ENCODE assay signal across 25 cellular contexts in genomic region chr5:175711031-175711430, GRCh38. TPM values are rescaled to one million over a fixed set of nuclear protein-coding genes. Genes with fewer than 3 reads are reported as not detected.
"Had no signal": no experiment of that assay in that cellular context is flagged by ENCODE, and none has a peak within 500 bp of the region (broad histone marks: within the 10 kb centered on the region; RNA-seq: fewer than 3 reads in every experiment).

No MANE protein-coding gene starts in this region.

- ATAC-seq: body of pancreas; esophagus mucosa; lower lobe of right lung; natural killer cell treated with Interleukin-12 subunit alpha and Interleukin-12 subunit beta and Interleukin-15 and Interleukin-18, amount 100 ng/mL, for 72 hours; pancreas; psoas muscle; right cardiac atrium had no signal

- H3K36me3 ChIP-seq: lower lobe of right lung, pancreas, thoracic aorta, uterus had no signal

- H3K4me3 ChIP-seq: body of pancreas, coronary artery, heart left ventricle, lower lobe of right lung, pancreas, psoas muscle, uterus had no signal

- H3K36me3 Mint-ChIP-seq: immature natural killer cell; natural killer cell treated with Interleukin-12 subunit alpha and Interleukin-12 subunit beta and Interleukin-15 and Interleukin-18, amount 100 ng/mL, for 72 hours had no signal

- H3K4me3 Mint-ChIP-seq: activated CD4-positive, alpha-beta memory T cell treated with anti-CD3 and anti-CD28 coated beads, Interleukin-2, amount 10 ng/mL, durations not matched to agents 7 days and 5 days; activated CD4-positive, alpha-beta T cell treated with anti-CD3 and anti-CD28 coated beads, Interleukin-2, amount 10 ng/mL, durations not matched to agents 7 days and 5 days; activated T-cell treated with anti-CD3 and anti-CD28 coated beads, Interleukin-2, amount 50 U/mL, for 24 hours; immature natural killer cell; natural killer cell treated with Interleukin-12 subunit alpha and Interleukin-12 subunit beta and Interleukin-15 and Interleukin-18, amount 100 ng/mL, for 72 hours had no signal

- DNase-seq: activated CD4-positive, alpha-beta memory T cell treated with anti-CD3 and anti-CD28 coated beads, Interleukin-2, amount 10 ng/mL, durations not matched to agents 7 days and 5 days; activated CD4-positive, alpha-beta T cell treated with anti-CD3 and anti-CD28 coated beads for 1 hour; activated CD4-positive, alpha-beta T cell treated with anti-CD3 and anti-CD28 coated beads, Interleukin-2, amount 10 ng/mL, durations not matched to agents 7 days and 5 days; activated CD8-positive, alpha-beta memory T cell treated with anti-CD3 and anti-CD28 coated beads, Interleukin-2, amount 50 U/mL, for 48 hours; activated gamma-delta T cell; activated naive CD4-positive, alpha-beta T cell treated with anti-CD3 and anti-CD28 coated beads, Interleukin-2, amount 50 U/mL, for 16 hours; body of pancreas; foreskin fibroblast; heart left ventricle; immature natural killer cell; lower lobe of right lung; mesenchymal stem cell; stimulated activated CD4-positive, alpha-beta T cell treated with anti-CD3 and anti-CD28 coated beads, Interleukin-2, amount 100 ng/mL, for 48 hours; stimulated activated naive CD4-positive, alpha-beta T cell treated with Interleukin-2 at 50 U/mL for 16 hours; trophoblast cell; uterus had no signal

- H3K4me1 Mint-ChIP-seq: activated CD4-positive, alpha-beta T cell treated with anti-CD3 and anti-CD28 coated beads, Interleukin-2, amount 10 ng/mL, durations not matched to agents 7 days and 5 days; immature natural killer cell had no signal

- H3K9me3 Mint-ChIP-seq: activated CD4-positive, alpha-beta T cell treated with anti-CD3 and anti-CD28 coated beads, Interleukin-2, amount 10 ng/mL, durations not matched to agents 7 days and 5 days; immature natural killer cell; natural killer cell treated with Interleukin-12 subunit alpha and Interleukin-12 subunit beta and Interleukin-15 and Interleukin-18, amount 100 ng/mL, for 72 hours had no signal

- H3K27me3 ChIP-seq: body of pancreas, heart left ventricle, pancreas, uterus had no signal

- H3K27ac ChIP-seq: body of pancreas, lower lobe of right lung, pancreas, psoas muscle, uterus had no signal

- H3K9me3 ChIP-seq: lower lobe of right lung, pancreas, psoas muscle, thoracic aorta, uterus had no signal

- H3K27ac Mint-ChIP-seq: activated CD4-positive, alpha-beta memory T cell treated with anti-CD3 and anti-CD28 coated beads, Interleukin-2, amount 10 ng/mL, durations not matched to agents 7 days and 5 days; activated CD4-positive, alpha-beta T cell treated with anti-CD3 and anti-CD28 coated beads, Interleukin-2, amount 10 ng/mL, durations not matched to agents 7 days and 5 days; activated T-cell treated with anti-CD3 and anti-CD28 coated beads, Interleukin-2, amount 50 U/mL, for 24 hours; immature natural killer cell; natural killer cell treated with Interleukin-12 subunit alpha and Interleukin-12 subunit beta and Interleukin-15 and Interleukin-18, amount 100 ng/mL, for 72 hours had no signal

- H3K27me3 Mint-ChIP-seq: activated CD4-positive, alpha-beta memory T cell treated with anti-CD3 and anti-CD28 coated beads, Interleukin-2, amount 10 ng/mL, durations not matched to agents 7 days and 5 days; activated CD4-positive, alpha-beta T cell treated with anti-CD3 and anti-CD28 coated beads, Interleukin-2, amount 10 ng/mL, durations not matched to agents 7 days and 5 days; activated T-cell treated with anti-CD3 and anti-CD28 coated beads, Interleukin-2, amount 50 U/mL, for 24 hours had no signal

- H3K4me1 ChIP-seq: lower lobe of right lung, psoas muscle, uterus had no signal

RNA-seq across cellular contexts. Expression of gene HRH2, which starts 53.2 kb away (rescaled TPM):
- total RNA-seq: endothelial cell of umbilical vein had no signal
- polyA plus RNA-seq: endothelial cell of umbilical vein had no signal
